ENCODE assay signal across 26 cellular contexts in the genomic region with DNA sequence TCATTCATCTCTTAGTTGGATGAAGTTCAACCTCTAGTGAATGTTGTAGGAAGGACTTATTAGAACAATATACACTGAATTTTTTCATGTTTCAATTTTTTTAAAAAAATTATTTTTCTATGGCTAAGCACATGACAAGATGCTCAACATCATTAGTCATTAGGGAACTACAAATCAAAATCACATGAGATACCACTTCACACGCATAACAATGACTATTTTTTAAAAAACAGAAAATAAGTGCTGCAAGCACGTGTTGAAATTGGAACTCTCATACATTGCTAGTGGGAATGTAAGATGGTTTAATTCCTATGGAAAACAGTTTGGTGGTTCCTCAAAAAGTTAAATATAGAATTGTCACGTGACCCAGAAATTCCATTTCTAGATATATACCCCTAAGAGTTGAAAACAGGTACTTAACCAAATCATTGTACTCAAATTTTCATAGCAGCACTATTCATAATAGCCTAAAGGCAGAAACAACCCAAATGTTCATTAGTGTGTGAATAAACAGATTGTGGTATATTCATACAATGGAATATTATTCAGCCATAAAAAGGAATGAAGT.
"Had no signal": no experiment of that assay in that cellular context is flagged by ENCODE, and none has a peak within 500 bp of the region (broad histone marks: within the 10 kb centered on the region; RNA-seq: fewer than 3 reads in every experiment).

No MANE protein-coding gene starts in this region.

- ATAC-seq: effector memory CD8-positive, alpha-beta T cell; esophagus mucosa; foreskin keratinocyte; gastrocnemius medialis; heart right ventricle; left cardiac atrium; left lung; left ventricle myocardium superior; lower lobe of right lung; mucosa of descending colon had no signal

- H3K4me1 ChIP-seq: colonic mucosa, esophagus squamous epithelium, foreskin keratinocyte, gastrocnemius medialis, heart right ventricle, left lung, lower lobe of right lung had no signal

- H3K4me3 Mint-ChIP-seq: dendritic cell treated with granulocyte-macrophage colony-stimulating factor and Interleukin-4, amounts not matched to agents 40 ng/mL and 50 ng/mL, for 4 days; effector memory CD8-positive, alpha-beta T cell; endodermal cell; mesothelial cell of epicardium; naive B cell had no signal

- H3K27ac ChIP-seq: colonic mucosa, epithelial cell of prostate, esophagus squamous epithelium, foreskin keratinocyte, gastrocnemius medialis, heart right ventricle, left lung, lower lobe of right lung had no signal

- H3K9me3 Mint-ChIP-seq: dendritic cell treated with granulocyte-macrophage colony-stimulating factor and Interleukin-4, amounts not matched to agents 40 ng/mL and 50 ng/mL, for 4 days; effector memory CD8-positive, alpha-beta T cell had no signal

- H3K4me3 ChIP-seq: colonic mucosa, esophagus squamous epithelium, gastrocnemius medialis, heart right ventricle, left lung, lower lobe of right lung, mucosa of descending colon had no signal

- H3K9me3 ChIP-seq: colonic mucosa, gastrocnemius medialis, lower lobe of right lung, mucosa of descending colon had no signal

- H3K27me3 ChIP-seq: colonic mucosa, esophagus squamous epithelium, foreskin keratinocyte, gastrocnemius medialis, heart right ventricle, left lung had no signal

- H3K27ac Mint-ChIP-seq: dendritic cell treated with granulocyte-macrophage colony-stimulating factor and Interleukin-4, amounts not matched to agents 40 ng/mL and 50 ng/mL, for 4 days; effector memory CD8-positive, alpha-beta T cell; endodermal cell; mesothelial cell of epicardium had no signal

- H3K36me3 ChIP-seq: colonic mucosa, esophagus squamous epithelium, gastrocnemius medialis, heart right ventricle, left lung, lower lobe of right lung had no signal

- H3K4me1 Mint-ChIP-seq: endodermal cell, mesothelial cell of epicardium, naive B cell had no signal

- DNase-seq: colonic mucosa; cortex of kidney; effector CD8-positive, alpha-beta T cell; effector memory CD8-positive, alpha-beta T cell; endodermal cell; erythroblast; esophagus squamous epithelium; foreskin keratinocyte; gastrocnemius medialis; glutamatergic neuron; head of caudate nucleus; heart right ventricle; hippocampal formation; left cardiac atrium; left lung; left ventricle myocardium superior; lower lobe of right lung; mesenchymal stem cell; mucosa of descending colon; naive B cell had no signal

- FAIRE-seq: endometrium, keratinocyte had no signal

- H3K27me3 Mint-ChIP-seq: dendritic cell treated with granulocyte-macrophage colony-stimulating factor and Interleukin-4, amounts not matched to agents 40 ng/mL and 50 ng/mL, for 4 days had no signal
